Comparison of ENCODE assay signal across 8 cellular contexts in the genomic region with DNA sequence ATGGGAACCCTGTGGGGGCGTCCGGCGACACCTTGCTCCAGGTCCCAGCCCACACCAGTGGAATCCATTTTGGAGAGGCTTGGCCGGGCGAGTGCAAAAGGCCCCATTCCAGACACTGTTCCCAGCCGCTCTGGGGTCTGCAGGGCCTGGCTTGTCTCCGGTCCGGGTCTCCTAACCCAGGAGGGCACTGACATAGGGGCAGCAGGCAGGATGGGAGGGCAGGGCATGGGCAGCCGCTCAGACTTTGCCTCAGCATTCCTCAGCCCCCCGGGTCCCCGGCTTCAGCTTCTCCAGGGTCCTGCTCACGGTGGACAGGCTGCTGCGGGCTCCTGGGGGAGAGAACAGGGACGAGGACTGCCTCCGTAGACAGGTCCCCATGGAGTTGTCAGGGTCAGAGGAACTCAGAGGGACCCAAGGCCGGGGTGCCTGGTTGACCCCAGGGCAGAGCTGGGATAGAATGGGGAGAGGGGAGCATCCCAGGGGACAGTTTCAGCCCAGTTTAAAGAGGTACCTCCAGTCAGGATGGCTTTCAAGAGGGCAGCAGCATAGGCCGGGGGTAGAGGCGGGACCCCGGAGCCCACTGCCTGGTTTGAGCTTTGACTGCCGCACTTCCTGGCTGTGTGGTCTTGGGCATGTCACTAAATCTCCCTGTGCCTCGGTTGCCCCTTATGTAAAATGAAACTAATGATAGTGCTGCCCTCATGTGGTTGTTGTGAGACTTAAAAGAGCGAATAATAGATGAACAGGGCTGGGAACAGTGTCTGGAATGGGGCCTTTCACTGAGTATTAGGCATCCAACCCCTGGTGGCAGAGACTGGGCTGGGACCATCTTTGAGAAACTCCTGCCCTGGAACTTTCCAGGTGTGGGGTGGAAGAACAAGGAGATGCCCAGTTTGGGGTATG. TPM values are rescaled to one million over a fixed set of nuclear protein-coding genes. Genes with fewer than 3 reads are reported as not detected.
A peak's percentile ranks its signal among the peaks of the same experiment; 100 is the strongest.
DNase-seq lines count a peak whose midpoint lies in the region; ATAC-seq and TF ChIP-seq lines count a peak whose summit lies in the region.

No MANE protein-coding gene starts in this region.

- H3K56ac ChIP-seq in H9 (ENCODE audit: insufficient read length, low read depth, low read length), result no peak overlapping the region

- TF ChIP-seq CTCF in H9 (conservative IDR thresholded peaks at IDR 0.05) (peak; percentile 69), psoas muscle (IDR thresholded peaks at IDR 0.05) (peak; percentile 37)

- no peak overlapping the region for H2BK5ac ChIP-seq in H9 (ENCODE audit: insufficient read length, low read length)

- H2BK12ac ChIP-seq in H9 (ENCODE audit: insufficient read length, low read depth, low read length), result no peak overlapping the region

- no peak overlapping the region for H4K8ac ChIP-seq in H9 (replicated peaks; ENCODE audit: insufficient read length, low read depth, low read length)

- no peak overlapping the region for H2AK5ac ChIP-seq in H9 (ENCODE audit: insufficient read length, low read length)

- no peak overlapping the region for H2BK120ac ChIP-seq in H9 (ENCODE audit: low read depth, low read length, poor library complexity, severe bottlenecking)

- H4K5ac ChIP-seq in H9 (ENCODE audit: insufficient read length, low read depth, low read length), result no peak overlapping the region

- no peak overlapping the region for H2AFZ ChIP-seq in H9 (ENCODE audit: low read length)

- intact Hi-C loops in psoas muscle (cut with DNase I), result loop anchor here in 1 of 2 donors (5.0 kb wide), 1 partner anchor 140 kb away; no protein-coding TSS in a partner anchor

- H3K4me1 Mint-ChIP-seq in H9, result peaks cover 25 to 45% of the 10 kb centered on the region in 2 experiments

- H3K36me3 Mint-ChIP-seq in H9 (ENCODE audit: insufficient read depth in 1 of 3, low read depth in 3 of 3), result no peaks in the 10 kb centered on the region; a peak in 1 of 7 replicates

- no peaks in the 10 kb centered on the region for H3K79me1 ChIP-seq in H9 (ENCODE audit: insufficient read depth, low read depth, low read length, poor library complexity, severe bottlenecking)

- H4K91ac ChIP-seq in H9 (ENCODE audit: insufficient read length, low read depth, low read length), result no peak overlapping the region

- no peak overlapping the region for H3K23ac ChIP-seq in H9 (ENCODE audit: insufficient read length, low read depth, low read length)

- H3K27ac ChIP-seq in H9 (ENCODE audit: insufficient read length, low read depth, low read length) (no peak overlapping the region), psoas muscle (no peak overlapping the region)

- H3K27me3 ChIP-seq in H9 (ENCODE audit: insufficient read depth, low read length) (peaks cover 28% of the 10 kb centered on the region), psoas muscle (ENCODE audit: insufficient read depth in 3 of 3, low read length in 2 of 3) (peaks cover 0 to 29% (median 13%) of the 10 kb centered on the region in 3 donors)

- DNase-seq in COLO829 (ENCODE audit: low spot score) (peak; percentile 29), H9 (no peak), SK-MEL-5 (ENCODE audit: low read depth, low spot score) (peak; percentile 80), fibroblast of gingiva (ENCODE audit: low read depth) (peak; percentile 46), psoas muscle (peak in 1 of 2 donors; percentile 41)

- H3K4ac ChIP-seq in H9 (ENCODE audit: low read depth, low read length), result no peak overlapping the region

- no peak overlapping the region for H2BK15ac ChIP-seq in H9 (ENCODE audit: low read depth, low read length)

- H3K9me3 ChIP-seq in H9 (ENCODE audit: control insufficient read depth, low read depth, low read length) (no peaks in the 10 kb centered on the region), psoas muscle (no peaks in the 10 kb centered on the region)

- WGBS in H9 (ENCODE audit: extremely low coverage, insufficient read length, low lambda C conversion rate), result no CpG with 5 or more reads among the region's 22 CpGs
- whole genome bisulfite sequencing in psoas muscle, 3 donors, result 75 to 80% (median 78%) methylated on average over 21 to 22 of the region's 22 CpGs

- H3K23me2 ChIP-seq in H9 (ENCODE audit: insufficient read length, low read depth, low read length, poor library complexity, severe bottlenecking), result peaks cover 11% of the 10 kb centered on the region

- no peaks in the 10 kb centered on the region for H3K79me2 ChIP-seq in H9 (ENCODE audit: insufficient read depth, low read length)

- H3K14ac ChIP-seq in H9 (ENCODE audit: insufficient read depth, low read length), result no peak overlapping the region

- H3T11ph ChIP-seq in H9 (ENCODE audit: low read length), result no peak overlapping the region

- H3K4me3 ChIP-seq in psoas muscle, result no peak overlapping the region

- H3K4me2 ChIP-seq in H9 (ENCODE audit: insufficient read depth, insufficient read length, low read length), result no peak overlapping the region

- peak overlapping the region in 1 of 3 experiments; percentile 9; a peak in 1 of 7 replicates for H3K27ac Mint-ChIP-seq in H9

- peaks cover 2% of the 10 kb centered on the region; the same call in 1 of the 2 replicates for H3K4me1 ChIP-seq in H9 (ENCODE audit: insufficient read depth, low read length)
- no peaks in the 10 kb centered on the region for H3K4me1 ChIP-seq in psoas muscle

- no peak overlapping the region for H3K18ac ChIP-seq in H9 (ENCODE audit: insufficient read length, low read depth, low read length)

- in situ Hi-C loops in SK-MEL-5 (cut with HindIII; ENCODE audit: low pct_unique_long_range_greater_than_20kb, low sequenced_read_pairs), result no loop called here

- peak; percentile 31 to 72 (median 48) for ATAC-seq in psoas muscle
- ATAC-seq in GM18502 (IDR thresholded peaks at IDR 0.05; ENCODE audit: poor library complexity, unreplicated experiment), result no peak
- no peak for ATAC-seq in GM21529 (IDR thresholded peaks at IDR 0.05; ENCODE audit: unreplicated experiment)
- no peak for ATAC-seq in HG03097 (IDR thresholded peaks at IDR 0.05; ENCODE audit: low FRiP score, unreplicated experiment)

- no peak overlapping the region for H3K4me3 Mint-ChIP-seq in H9

- H3K9me3 Mint-ChIP-seq in H9, result no peaks in the 10 kb centered on the region

- H3K36me3 ChIP-seq in psoas muscle (ENCODE audit: insufficient read depth in 1 of 2, low read depth in 1 of 2), result no peaks in the 10 kb centered on the region

- no peaks in the 10 kb centered on the region for H4K20me1 ChIP-seq in H9 (ENCODE audit: control insufficient read depth, insufficient read depth, insufficient read length)

- H2BK20ac ChIP-seq in H9 (ENCODE audit: low read depth, low read length, poor library complexity, severe bottlenecking), result no peak overlapping the region

- no peak overlapping the region for H3K9ac ChIP-seq in H9 (ENCODE audit: extremely low read depth, insufficient read length, low read length)

- H3K27me3 Mint-ChIP-seq in H9 (ENCODE audit: low read depth), result peaks cover 59% of the 10 kb centered on the region

RNA-seq across cellular contexts. Expression of a gene that starts 3.7 kb away (rescaled TPM):
- total RNA-seq in H9 (2021) (not detected in 2 replicates), psoas muscle (not detected)
- total RNA-seq in SK-MEL-5 (2014; rRNA removed; shearing (Covaris generic)), result not detected in 2 replicates
- not detected in 2 replicates for polyA plus RNA-seq in SK-MEL-5 (2015; cell fraction: cytosol; rRNA removed)
- polyA plus RNA-seq in SK-MEL-5 (2015; cell fraction: nucleus; rRNA removed), result not detected in 2 replicates
- polyA plus RNA-seq in psoas muscle, result not detected

RNA-seq across cellular contexts. Expression of a gene that starts 56.3 kb away (rescaled TPM):
- total RNA-seq in H9 (2021), result 12.9 and 13.4 TPM in 2 replicates
- 14.5 and 16.2 TPM in 2 replicates for total RNA-seq in SK-MEL-5 (2014; rRNA removed; shearing (Covaris generic))
- polyA plus RNA-seq in SK-MEL-5 (2015; cell fraction: cytosol; rRNA removed), result 23.4 and 24.6 TPM in 2 replicates
- polyA plus RNA-seq in SK-MEL-5 (2015; cell fraction: nucleus; rRNA removed), result 92.5 and 97.0 TPM in 2 replicates
- 10 to 100 TPM; 32.2 to 46.7 (median 39.9) TPM for total RNA-seq in psoas muscle
- polyA plus RNA-seq in psoas muscle, result 10 to 100 TPM; 19.3 to 52.6 (median 23.8) TPM

RNA-seq across cellular contexts. Expression of a gene that starts 58.1 kb away (rescaled TPM):
- total RNA-seq in H9 (2021) (2.3 and 2.5 TPM in 2 replicates), psoas muscle (not detected)
- 0.03 TPM in 1 of 2 replicates, not detected in the other for total RNA-seq in SK-MEL-5 (2014; rRNA removed; shearing (Covaris generic))
- polyA plus RNA-seq in SK-MEL-5 (2015; cell fraction: cytosol; rRNA removed), result 0.64 and 0.70 TPM in 2 replicates
- 0.07 and 0.23 TPM in 2 replicates for polyA plus RNA-seq in SK-MEL-5 (2015; cell fraction: nucleus; rRNA removed)
- not detected for polyA plus RNA-seq in psoas muscle

Comparison
In these comparisons a context has a peak if more than half of its experiments do, and no peak if none do; other contexts are left out.
1. ATAC-seq: peak in psoas muscle (4 of 4); none in GM18502 (single experiment), GM21529 (single experiment) and HG03097 (single experiment).